ENCODE assay signal across 8 cellular contexts in the genomic region with DNA sequence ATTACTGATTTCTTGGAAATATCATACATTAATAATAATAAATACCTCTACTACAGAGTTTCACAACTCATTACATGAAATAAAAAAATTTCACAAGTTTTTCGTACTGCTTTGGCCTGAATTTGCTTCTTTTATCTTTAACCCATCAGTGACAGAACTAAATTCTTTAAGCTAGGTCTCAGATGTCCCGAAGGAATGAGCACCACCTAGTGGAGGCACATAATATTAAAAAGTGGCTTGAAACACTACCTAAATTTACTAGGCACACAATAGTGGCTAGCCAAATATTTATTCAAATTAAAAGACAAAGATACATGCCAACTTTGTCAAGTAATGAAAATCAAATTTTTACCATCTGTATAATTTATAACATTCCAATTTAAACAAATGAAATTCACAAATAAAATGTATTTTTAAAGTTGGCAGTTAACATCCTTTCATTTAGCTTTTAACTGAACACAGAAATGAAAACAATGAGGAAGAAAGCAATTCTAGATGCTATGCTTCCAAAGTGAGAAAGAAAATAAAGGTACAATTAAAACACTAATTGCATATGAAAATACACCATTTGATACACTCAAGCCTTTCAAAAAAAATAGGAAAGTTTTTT.
DNase-seq lines count a peak whose midpoint lies in the region; ATAC-seq and TF ChIP-seq lines count a peak whose summit lies in the region.

No MANE protein-coding gene starts in this region.

- DNase-seq in activated CD4-positive, alpha-beta T cell treated with anti-CD3 and anti-CD28 coated beads for 48 hours, result peak; percentile 45
- no peak for DNase-seq in activated CD4-positive, alpha-beta T cell treated with anti-CD3 and anti-CD28 coated beads, Interleukin-2, amount 50 U/mL, for 1 hour
- DNase-seq in NCI-H2081 treated with DMSO at 0.1 percent for 48 hours (lab: John Stamatoyannopoulos, UW) (peak; percentile 5), activated B cell treated with CpG ODN at 0.5 μM for 24 hours (no peak), fibroblast of villous mesenchyme (ENCODE audit: low read depth) (peak; percentile 59), omental fat pad (ENCODE audit: low spot score) (no peak)

- H3K4me1 Mint-ChIP-seq in activated B cell treated with CpG ODN at 0.5 μM for 24 hours, result peaks cover 15% of the 10 kb centered on the region

- H3K27me3 Mint-ChIP-seq in activated B cell treated with CpG ODN at 0.5 μM for 24 hours, result no peaks in the 10 kb centered on the region

- CTCF ChIA-PET in activated B cell treated with CpG ODN at 0.5 μM for 24 hours (lab: Charles Lee), result interaction anchor here (0.8 to 1.3 kb wide), 8 partner anchors 20 to 810 kb away, joined by 3 to 10 read pairs (median 4); no protein-coding TSS in a partner anchor

- peak; percentile 88 for TF ChIP-seq CTCF in activated B cell treated with CpG ODN at 0.5 μM for 24 hours (IDR thresholded peaks at IDR 0.05)
- TF ChIP-seq CTCF in fibroblast of villous mesenchyme (IDR thresholded peaks at IDR 0.05; ENCODE audit: insufficient read depth, low read depth, low read length), result peak; percentile 68
- peak in 1 of 3 donors; percentile 16 for TF ChIP-seq CTCF in omental fat pad (IDR thresholded peaks at IDR 0.05)

- no peaks in the 10 kb centered on the region for H3K9me3 Mint-ChIP-seq in activated B cell treated with CpG ODN at 0.5 μM for 24 hours

- ATAC-seq in GM21619 (IDR thresholded peaks at IDR 0.05; ENCODE audit: unreplicated experiment) (peak; percentile 56), activated B cell treated with CpG ODN at 0.5 μM for 24 hours (ENCODE audit: low read depth) (peak; percentile 64), omental fat pad (ENCODE audit: low FRiP score) (peak; percentile 88), HG03097 (IDR thresholded peaks at IDR 0.05; ENCODE audit: low FRiP score, unreplicated experiment) (no peak)

- intact Hi-C loops in activated B cell treated with CpG ODN at 0.5 μM for 24 hours (cut with micrococcal nuclease), result loop anchor here (1.0 kb wide), 5 partner anchors 203 to 809 kb away; no protein-coding TSS in a partner anchor

- no peak overlapping the region for H3K4me3 Mint-ChIP-seq in activated B cell treated with CpG ODN at 0.5 μM for 24 hours

- no peak overlapping the region for H3K4me3 ChIP-seq in fibroblast of villous mesenchyme (ENCODE audit: low read depth, low read length)

- no peak overlapping the region for H3K27ac Mint-ChIP-seq in activated B cell treated with CpG ODN at 0.5 μM for 24 hours

- no peaks in the 10 kb centered on the region for H3K36me3 Mint-ChIP-seq in activated B cell treated with CpG ODN at 0.5 μM for 24 hours (ENCODE audit: low read depth)

- POLR2A ChIA-PET in activated B cell treated with CpG ODN at 0.5 μM for 24 hours (lab: Charles Lee), result no interaction called here

Comparison
In these comparisons a context has a peak if more than half of its experiments do, and no peak if none do; other contexts are left out.
1. DNase-seq: peak in activated CD4-positive, alpha-beta T cell treated with anti-CD3 and anti-CD28 coated beads for 48 hours (single experiment), NCI-H2081 treated with DMSO at 0.1 percent for 48 hours (single experiment) and fibroblast of villous mesenchyme (single experiment); none in activated CD4-positive, alpha-beta T cell treated with anti-CD3 and anti-CD28 coated beads, Interleukin-2, amount 50 U/mL, for 1 hour (single experiment), activated B cell treated with CpG ODN at 0.5 μM for 24 hours (single experiment) and omental fat pad (single experiment).